In genomic region chr13:20824762-20825161, GRCh38 we compare ENCODE assay signal across 16 cellular contexts. TPM values are rescaled to one million over a fixed set of nuclear protein-coding genes. Genes with fewer than 3 reads are reported as not detected.
A peak's percentile ranks its signal among the peaks of the same experiment; 100 is the strongest.
DNase-seq lines count a peak whose midpoint lies in the region; ATAC-seq and TF ChIP-seq lines count a peak whose summit lies in the region.
"Had no signal": no experiment of that assay in that cellular context is flagged by ENCODE, and none has a peak within 500 bp of the region (broad histone marks: within the 10 kb centered on the region; RNA-seq: fewer than 3 reads in every experiment).

No MANE protein-coding gene starts in this region.

- H3K9me3 ChIP-seq in gastroesophageal sphincter (no peaks in the 10 kb centered on the region), trophoblast cell (ENCODE audit: insufficient read depth, low read depth, low read length) (no peaks in the 10 kb centered on the region)

- no peak overlapping the region for H3K4me2 ChIP-seq in trophoblast cell (ENCODE audit: low read length)

- no peak overlapping the region for H3K18ac ChIP-seq in trophoblast cell (ENCODE audit: low read length)

- H4K8ac ChIP-seq in trophoblast cell (ENCODE audit: low read depth, low read length): no peak overlapping the region

- no peak for TF ChIP-seq CTCF in gastroesophageal sphincter (IDR thresholded peaks at IDR 0.05)

- TF ChIP-seq EP300 in gastroesophageal sphincter (IDR thresholded peaks at IDR 0.05): no peak

- no peak overlapping the region for H3K23ac ChIP-seq in trophoblast cell (ENCODE audit: low read length)

- ATAC-seq in gastroesophageal sphincter: no peak
- ATAC-seq in HG02840 (IDR thresholded peaks at IDR 0.05; ENCODE audit: low FRiP score, unreplicated experiment): no peak

- no peak overlapping the region for H3K14ac ChIP-seq in trophoblast cell (ENCODE audit: low read length)

- H2BK120ac ChIP-seq in trophoblast cell (ENCODE audit: insufficient read depth, low read length, poor library complexity): no peak overlapping the region

- H3K27ac ChIP-seq in gastroesophageal sphincter (peak overlapping the region; percentile 14 to 46 (median 36)), trophoblast cell (ENCODE audit: low read depth, low read length) (no peak overlapping the region)
- H3K27ac ChIP-seq: dorsolateral prefrontal cortex had no signal

- no peak overlapping the region for H2AK5ac ChIP-seq in trophoblast cell (ENCODE audit: low read length)

- DNase-seq in EH (ENCODE audit: low read depth): peak; percentile 80
- DNase-seq in M059J (ENCODE audit: low read depth): peak; percentile 65
- peak; percentile 15 to 50 for DNase-seq in trophoblast cell
- no peak for DNase-seq in amygdala (lab: John Stamatoyannopoulos, UW)
- no peak for DNase-seq in NCI-H748 (lab: John Stamatoyannopoulos, UW; ENCODE audit: unreplicated experiment)
- no peak for DNase-seq in ACHN
- DNase-seq: activated CD4-positive, alpha-beta T cell treated with anti-CD3 and anti-CD28 coated beads, Interleukin-2, amount 10 ng/mL, durations not matched to agents 7 days and 5 days; activated naive CD4-positive, alpha-beta T cell treated with Interleukin-2 at 50 U/mL for 16 hours; activated T-cell treated with anti-CD3 and anti-CD28 coated beads for 4 hours; dorsolateral prefrontal cortex; mesendoderm; NCI-H1930; NCI-H510A treated with DMSO at 0.1 percent for 48 hours; OCI-M1 had no signal

- no peak overlapping the region for H2BK5ac ChIP-seq in trophoblast cell (ENCODE audit: low read depth, low read length, poor library complexity)

- H3K4me1 ChIP-seq in gastroesophageal sphincter (peaks cover 4 to 78% (median 15%) of the 10 kb centered on the region in 3 donors), trophoblast cell (ENCODE audit: control insufficient read depth in 1 of 2, insufficient read depth in 2 of 2, low read length in 2 of 2) (peaks cover 0 to 4% of the 10 kb centered on the region in 2 experiments)

- no peak overlapping the region for H3K4ac ChIP-seq in trophoblast cell (ENCODE audit: low read depth, low read length)

- no peaks in the 10 kb centered on the region for H3K79me2 ChIP-seq in trophoblast cell (ENCODE audit: control insufficient read depth, insufficient read depth, low read length, poor library complexity)

- H4K12ac ChIP-seq in trophoblast cell (ENCODE audit: low read depth, low read length): no peak overlapping the region

- H4K91ac ChIP-seq in trophoblast cell (ENCODE audit: low read depth, low read length): no peak overlapping the region

- peaks cover 2% of the 10 kb centered on the region for H3K79me1 ChIP-seq in trophoblast cell (ENCODE audit: low read length)

- TF ChIP-seq POLR2A in gastroesophageal sphincter (IDR thresholded peaks at IDR 0.05): no peak

- H3K4me3 ChIP-seq in gastroesophageal sphincter (no peak overlapping the region), trophoblast cell (ENCODE audit: low read depth, low read length) (no peak overlapping the region)
- H3K4me3 ChIP-seq: dorsolateral prefrontal cortex had no signal

- no peak overlapping the region for H2AFZ ChIP-seq in trophoblast cell (ENCODE audit: insufficient read depth, low read length, poor library complexity)

- WGBS in gastroesophageal sphincter (ENCODE audit: low coverage in 1 of 2), 2 donors: 25 to 33% methylated on average over 5 of the region's 5 CpGs
- WGBS in trophoblast cell (ENCODE audit: extremely low coverage, insufficient coverage, insufficient read length): no CpG with 5 or more reads among the region's 5 CpGs

- no peaks in the 10 kb centered on the region for H3K27me3 ChIP-seq in gastroesophageal sphincter
- H3K27me3 ChIP-seq in trophoblast cell (ENCODE audit: insufficient read depth, low read length): no peaks in the 10 kb centered on the region
- H3K27me3 ChIP-seq: dorsolateral prefrontal cortex had no signal

- H2BK12ac ChIP-seq in trophoblast cell (ENCODE audit: low read length): no peak overlapping the region

- no peak overlapping the region for H3K9ac ChIP-seq in trophoblast cell (ENCODE audit: low read length)

- no peaks in the 10 kb centered on the region for H3K36me3 ChIP-seq in gastroesophageal sphincter
- H3K36me3 ChIP-seq in trophoblast cell (ENCODE audit: control insufficient read depth in 1 of 2, insufficient read depth in 2 of 2, low read length in 2 of 2): peaks cover 2% of the 10 kb centered on the region in 2 experiments

- in situ Hi-C loops in ACHN (cut with HindIII; ENCODE audit: low pct_ligation_motif_present, low pct_unique_long_range_greater_than_20kb, low sequenced_read_pairs): no loop called here

RNA-seq across cellular contexts. Expression of gene EEF1AKMT1, which starts 51.0 kb away (rescaled TPM):
- 4.3 and 7.7 TPM in 2 replicates for total RNA-seq in M059J (2014; rRNA removed; shearing (Covaris generic))
- 10 to 100 TPM; 13.5 to 39.2 (median 20.3) TPM for total RNA-seq in gastroesophageal sphincter
- polyA plus RNA-seq in trophoblast cell (2013): 5.4 and 6.7 TPM in 2 replicates

Comparison
In these comparisons a context has a peak if more than half of its experiments do, and no peak if none do; other contexts are left out.
1. DNase-seq: peak in EH (single experiment), M059J (single experiment) and trophoblast cell (2 of 2); none in amygdala (0 of 56), NCI-H748 (single experiment) and ACHN (single experiment).